11 cellular contexts compared by ENCODE assay signal in the genomic region with DNA sequence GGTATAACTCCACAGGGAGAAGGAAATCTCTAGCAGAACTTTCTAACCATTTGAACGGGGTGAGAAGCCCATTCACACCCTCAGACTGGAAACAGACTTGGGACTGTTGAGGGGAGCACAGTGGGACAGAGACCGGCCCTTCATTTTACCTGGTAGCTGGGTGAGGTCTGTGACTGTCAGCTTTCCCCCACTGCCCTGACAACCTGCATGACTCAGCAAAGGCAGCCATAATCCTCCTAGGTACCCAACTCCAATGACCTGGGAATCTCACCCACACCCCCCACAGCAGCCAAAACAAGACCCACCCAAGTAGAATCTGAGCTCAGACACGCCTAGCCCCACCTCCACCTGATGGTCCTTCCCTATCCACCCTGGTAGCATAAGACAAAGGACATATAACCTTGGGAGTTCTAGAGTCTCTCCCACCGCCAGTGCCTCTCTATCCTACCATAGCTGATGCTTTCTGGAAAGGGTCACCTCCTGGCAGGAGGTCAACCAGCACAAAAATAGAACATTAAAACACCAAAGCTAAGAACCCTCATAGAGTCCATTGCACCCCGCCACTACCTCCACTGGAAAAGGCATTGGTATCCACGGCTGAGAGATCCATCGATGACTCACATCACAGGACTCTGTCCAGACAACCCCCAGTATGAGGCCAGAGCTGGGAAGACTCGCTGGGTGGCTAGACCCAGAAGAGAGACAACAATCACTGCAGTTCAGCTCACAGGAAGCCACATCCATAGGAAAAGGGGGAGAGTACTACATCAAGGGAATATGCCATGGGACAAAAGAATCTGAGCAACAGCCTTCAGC. TPM values are rescaled to one million over a fixed set of nuclear protein-coding genes. Genes with fewer than 3 reads are reported as not detected.
DNase-seq lines count a peak whose midpoint lies in the region; ATAC-seq and TF ChIP-seq lines count a peak whose summit lies in the region.
"Had no signal": no experiment of that assay in that cellular context is flagged by ENCODE, and none has a peak within 500 bp of the region (broad histone marks: within the 10 kb centered on the region; RNA-seq: fewer than 3 reads in every experiment).

No MANE protein-coding gene starts in this region.

- intact Hi-C loops in Calu3 (cut with micrococcal nuclease; ENCODE audit: unreplicated experiment) = no loop called here

- TF ChIP-seq CTCF in Calu3 (IDR thresholded peaks at IDR 0.05; ENCODE audit: unreplicated experiment) (no peak), chondrocyte (IDR thresholded peaks at IDR 0.05) (no peak)

- H3K4me1 Mint-ChIP-seq in Calu3 (ENCODE audit: low read depth, unreplicated experiment) (peaks cover 14% of the 10 kb centered on the region), chondrocyte (ENCODE audit: low read depth) (peaks cover 15% of the 10 kb centered on the region)

- H3K9me3 Mint-ChIP-seq in Calu3 (ENCODE audit: low read depth, unreplicated experiment) (no peaks in the 10 kb centered on the region), chondrocyte (ENCODE audit: low read depth) (peaks cover 13% of the 10 kb centered on the region)

- H3K27me3 Mint-ChIP-seq in Calu3 (ENCODE audit: unreplicated experiment) (no peaks in the 10 kb centered on the region), chondrocyte (ENCODE audit: low read depth) (no peaks in the 10 kb centered on the region)

- H3K27ac Mint-ChIP-seq in Calu3 (ENCODE audit: unreplicated experiment) (peak overlapping the region; percentile 60), chondrocyte (ENCODE audit: unreplicated experiment) (peak overlapping the region; percentile 72)

- DNase-seq in Calu3 (peak; percentile 10), LHCN-M2 (ENCODE audit: low read depth) (peak; percentile 17), chondrocyte (ENCODE audit: low spot score) (no peak), myocyte (ENCODE audit: low read depth) (peak; percentile 8), NOMO-1 treated with dmso at 0.1 percent for 144 hours (lab: John Stamatoyannopoulos, UW; ENCODE audit: unreplicated experiment) (no peak), DMS79 treated with DMSO at 0.1 percent for 48 hours (lab: John Stamatoyannopoulos, UW) (no peak)
- DNase-seq: DND-41, dorsolateral prefrontal cortex, NCI-H774 had no signal

- H3K4me3 Mint-ChIP-seq in Calu3 (ENCODE audit: low read depth, unreplicated experiment) (no peak overlapping the region), chondrocyte (ENCODE audit: unreplicated experiment) (no peak overlapping the region)

- ATAC-seq in GM18867 (IDR thresholded peaks at IDR 0.05; ENCODE audit: unreplicated experiment) (no peak), GM21360 (IDR thresholded peaks at IDR 0.05; ENCODE audit: unreplicated experiment) (no peak)

- no TSS peak for BruUV-seq in Calu3 (replicated peaks; lab: Mats Ljungman, UMichigan)

- CTCF ChIA-PET in Calu3 (lab: Charles Lee) = no interaction called here

- H3K36me3 Mint-ChIP-seq in Calu3 (ENCODE audit: insufficient read depth, unreplicated experiment) (no peaks in the 10 kb centered on the region), chondrocyte (ENCODE audit: low read depth) (peaks cover 14% of the 10 kb centered on the region)

RNA-seq across cellular contexts. Expression of gene SENP7, which starts 28.0 kb away (rescaled TPM):
- 11.9 and 12.0 TPM in 2 replicates for total RNA-seq in Calu3 (2022)
- 8.1 and 9.2 TPM in 2 replicates for total RNA-seq in LHCN-M2 (2014; rRNA removed)
- polyA plus RNA-seq in LHCN-M2 (2012) = 1.9 TPM
- total RNA-seq in chondrocyte = 15.7 to 20.6 TPM (median 17.2 TPM) in 3 replicates
- total RNA-seq in myocyte = 14.2 and 15.4 TPM in 2 replicates
- polyA plus RNA-seq in myocyte (2012) = 3.6 TPM

Comparison
In these comparisons a context has a peak if more than half of its experiments do, and no peak if none do; other contexts are left out.
1. DNase-seq: peak in Calu3 (single experiment), LHCN-M2 (single experiment) and myocyte (single experiment); none in chondrocyte (single experiment), NOMO-1 treated with dmso at 0.1 percent for 144 hours (single experiment) and DMS79 treated with DMSO at 0.1 percent for 48 hours (single experiment).